Comparison of ENCODE assay signal across 7 cellular contexts in genomic region chr3:158659454-158660237, GRCh38. TPM values are rescaled to one million over a fixed set of nuclear protein-coding genes. Genes with fewer than 3 reads are reported as not detected.
DNase-seq lines count a peak whose midpoint lies in the region; ATAC-seq, FAIRE-seq and TF ChIP-seq lines count a peak whose summit lies in the region.

No MANE protein-coding gene starts in this region.

- ATAC-seq in GM21737 (IDR thresholded peaks at IDR 0.05; ENCODE audit: unreplicated experiment) (peak; percentile 82), IMR-90 (ENCODE audit: low read depth) (peak; percentile 96), GM12878 (peak; percentile 88)

- peak; percentile 5 for DNase-seq in GM12864 (ENCODE audit: low read depth)
- DNase-seq in IMR-90 = peak; percentile 86
- DNase-seq in SK-N-SH = peak; percentile 61
- DNase-seq in GM12878 (ENCODE audit: low read depth, low spot score) = no peak
- peak; percentile 15 to 62 for DNase-seq in hippocampal formation (lab: John Stamatoyannopoulos, UW)
- peak; percentile 37 for DNase-seq in stimulated activated CD4-positive, alpha-beta T cell treated with anti-CD3 and anti-CD28 coated beads, Interleukin-12 subunit alpha, Interleukin-12 subunit beta, amount 100 ng/mL, for 4 hours

- H2AK9ac ChIP-seq in IMR-90 (replicated peaks; ENCODE audit: low read depth, low read length, poor library complexity) = no peak overlapping the region

- BruUV-seq in IMR-90 (replicated peaks; lab: Mats Ljungman, UMichigan) = no TSS peak
- no TSS peak for BruUV-seq in GM12878 (replicated peaks; lab: Mats Ljungman, UMichigan)

- H3K27me3 ChIP-seq in IMR-90 (ENCODE audit: control insufficient read depth, insufficient read depth, low read length) (no peaks in the 10 kb centered on the region), SK-N-SH (ENCODE audit: insufficient read depth) (no peaks in the 10 kb centered on the region), GM12878 (replicated peaks in 1 of 2; ENCODE audit: control insufficient read depth in 2 of 2, insufficient read depth in 2 of 2, low read length in 1 of 2) (no peaks in the 10 kb centered on the region)

- H2BK20ac ChIP-seq in IMR-90 (ENCODE audit: low read depth, low read length) = no peak overlapping the region

- H2BK15ac ChIP-seq in IMR-90 (ENCODE audit: low read depth, low read length) = no peak overlapping the region

- intact Hi-C loops in IMR-90 (cut with micrococcal nuclease) (loop anchor here (1.0 to 10.0 kb wide), 3 partner anchors 67 to 595 kb away; no protein-coding TSS in a partner anchor), GM12878 (cut with micrococcal nuclease; ENCODE audit: unreplicated experiment) (loop anchor here (1.0 kb wide), 1 partner anchor 132 kb away; no protein-coding TSS in a partner anchor)

- H4K91ac ChIP-seq in IMR-90 (ENCODE audit: insufficient read depth, low read depth, low read length) = no peak overlapping the region

- no peak overlapping the region for H2AFZ ChIP-seq in IMR-90 (replicated peaks; ENCODE audit: low read length, poor library complexity)
- H2AFZ ChIP-seq in SK-N-SH (ENCODE audit: low read depth) = no peak overlapping the region
- no peak overlapping the region for H2AFZ ChIP-seq in GM12878 (ENCODE audit: control insufficient read depth, low read depth, low read length)

- no peak overlapping the region for H3K56ac ChIP-seq in IMR-90 (ENCODE audit: extremely low read depth, insufficient read depth, low read length)

- TF ChIP-seq POLR2A in IMR-90 (IDR thresholded peaks at IDR 0.05; ENCODE audit: low read depth, low read length) (no peak), GM12878 (IDR thresholded peaks at IDR 0.05; ENCODE audit: low read depth, low read length) (no peak)

- peak overlapping the region; percentile 5; the same call in 1 of the 2 replicates for H4K5ac ChIP-seq in IMR-90 (ENCODE audit: low read depth, low read length)

- H3K18ac ChIP-seq in IMR-90 (ENCODE audit: low read depth, low read length) = no peak overlapping the region

- H3K9me3 ChIP-seq in IMR-90 (ENCODE audit: control insufficient read depth, insufficient read depth, low read length) (no peaks in the 10 kb centered on the region), SK-N-SH (no peaks in the 10 kb centered on the region), GM12878 (replicated peaks; ENCODE audit: control insufficient read depth, insufficient read depth, low read length) (no peaks in the 10 kb centered on the region)

- H3K27ac ChIP-seq in IMR-90 (ENCODE audit: insufficient read depth, low read length) (no peak overlapping the region), SK-N-SH (ENCODE audit: low read depth in 2 of 2, low read length in 1 of 2) (peak overlapping the region in 1 of 2 experiments; percentile 28; a peak in 2 of 4 replicates), GM12878 (ENCODE audit: control insufficient read depth, insufficient read depth) (no peak overlapping the region)

- CTCF ChIA-PET in IMR-90 (lab: Yijun Ruan, JAX) = interaction anchor here (0.6 to 3.8 kb wide), 19 partner anchors 9 to 1668 kb away, joined by 3 to 69 read pairs (median 4); partner anchors contain the start of genes GFM1 and LXN
- CTCF ChIA-PET in SK-N-SH (lab: Yijun Ruan, JAX) = interaction anchor here (0.6 to 3.9 kb wide), 36 partner anchors 9 to 601 kb away, joined by 3 to 61 read pairs (median 4); partner anchors contain the start of genes GFM1 and MFSD1
- CTCF ChIA-PET in GM12878 (lab: Yijun Ruan, JAX) = interaction anchor here (0.7 to 4.1 kb wide), 26 partner anchors 8 to 601 kb away, joined by 3 to 78 read pairs (median 5); partner anchors contain the start of genes GFM1, LXN and MFSD1

- WGBS in IMR-90 (ENCODE audit: extremely low coverage in 2 of 2, insufficient read length in 1 of 2), 2 experiments = no CpG with 5 or more reads among the region's 7 CpGs
- 49% methylated on average over 7 of the region's 7 CpGs for WGBS in SK-N-SH (ENCODE audit: low lambda C conversion rate)
- 57% methylated on average over 7 of the region's 7 CpGs for WGBS in GM12878 (ENCODE audit: insufficient coverage, insufficient replicate concordance, low lambda C conversion rate, missing lambda C conversion rate)

- no peaks in the 10 kb centered on the region for H3K9me2 ChIP-seq in SK-N-SH

- H3K9me1 ChIP-seq in IMR-90 (ENCODE audit: insufficient read depth, low read length) = no peaks in the 10 kb centered on the region

- RAD21 ChIA-PET in GM12878 (lab: Charles Lee; ENCODE audit: unreplicated experiment) = interaction anchor here (0.8 to 2.3 kb wide), 5 partner anchors 15 to 132 kb away, joined by 3 to 19 read pairs (median 4); partner anchors contain the start of gene GFM1

- peak; percentile 18 for FAIRE-seq in GM12878 (lab: Jason Lieb, UNC)

- TF ChIP-seq CTCF in GM12864 (IDR thresholded peaks at IDR 0.05; ENCODE audit: low read depth, low read length, missing control alignments) (peak; percentile 66), IMR-90 (conservative IDR thresholded peaks at IDR 0.05; ENCODE audit: low read depth, low read length) (peak; percentile 76), SK-N-SH (IDR thresholded peaks at IDR 0.05) (peak; percentile 84), GM12878 (IDR thresholded peaks at IDR 0.05 in 2 of 3, conservative IDR thresholded peaks at IDR 0.05 in 1 of 3; ENCODE audit: control insufficient read depth in 2 of 3, extremely low read depth in 1 of 3, insufficient read depth in 1 of 3, low read depth in 3 of 3, low read length in 3 of 3) (peak; percentile 56 to 69 (median 68))

- POLR2A ChIA-PET in IMR-90 (lab: Charles Lee; ENCODE audit: unreplicated experiment) = interaction anchor here (1.1 kb wide), 1 partner anchor 129 kb away, joined by 3 read pairs; no protein-coding TSS in a partner anchor
- POLR2A ChIA-PET in SK-N-SH (lab: Yijun Ruan, JAX) = interaction anchor here (0.7 kb wide), 1 partner anchor 130 kb away, joined by 4 read pairs; no protein-coding TSS in a partner anchor
- POLR2A ChIA-PET in GM12878 (lab: Charles Lee) = interaction anchor here (1.1 kb wide), 2 partner anchors 10 to 13 kb away, joined by 3 read pairs; partner anchors contain the start of gene LXN

- H3K9ac ChIP-seq in IMR-90 (ENCODE audit: low read depth, low read length) = no peak overlapping the region
- H3K9ac ChIP-seq in SK-N-SH = no peak overlapping the region
- no peak overlapping the region for H3K9ac ChIP-seq in GM12878 (ENCODE audit: control insufficient read depth, insufficient read depth, low read length)

- H3K79me2 ChIP-seq in SK-N-SH (ENCODE audit: insufficient read depth) = no peaks in the 10 kb centered on the region
- no peaks in the 10 kb centered on the region for H3K79me2 ChIP-seq in GM12878 (ENCODE audit: control insufficient read depth, insufficient read depth, low read length)

- no peak overlapping the region for H2AK5ac ChIP-seq in IMR-90 (ENCODE audit: low read depth, low read length)

- H3K79me1 ChIP-seq in IMR-90 (ENCODE audit: low read depth in 1 of 2, low read length in 2 of 2) = peaks cover 3 to 8% of the 10 kb centered on the region in 2 experiments; a peak in 1 of 4 replicates

- H3K36me3 ChIP-seq in IMR-90 (ENCODE audit: control insufficient read depth, insufficient read depth, low read length) (peaks cover 27% of the 10 kb centered on the region), SK-N-SH (replicated peaks in 1 of 2; ENCODE audit: control insufficient read depth in 1 of 2, insufficient read depth in 2 of 2, low read length in 1 of 2) (peaks cover 78 to 85% of the 10 kb centered on the region in 2 experiments), GM12878 (ENCODE audit: control insufficient read depth in 2 of 2, insufficient read depth in 2 of 2, low read length in 1 of 2) (peaks cover 1 to 24% of the 10 kb centered on the region in 2 experiments)

- H2BK120ac ChIP-seq in IMR-90 (ENCODE audit: low read depth, low read length) = no peak overlapping the region

- H4K8ac ChIP-seq in IMR-90 (ENCODE audit: low read depth in 2 of 2, low read length in 2 of 2) = no peak overlapping the region

- H2BK5ac ChIP-seq in IMR-90 (ENCODE audit: low read depth, low read length, poor library complexity, severe bottlenecking) = no peak overlapping the region

- peak; percentile 75 for TF ChIP-seq RAD21 in IMR-90 (IDR thresholded peaks at IDR 0.05; ENCODE audit: low read length)
- peak; percentile 64 for TF ChIP-seq RAD21 in SK-N-SH (IDR thresholded peaks at IDR 0.05; ENCODE audit: low read length)
- peak; percentile 43; the same call in 1 of the 2 replicates for TF ChIP-seq RAD21 in GM12878 (IDR thresholded peaks at IDR 0.05; ENCODE audit: insufficient read depth, low read depth, low read length)

- no peak overlapping the region for H3K4me2 ChIP-seq in IMR-90 (ENCODE audit: low read depth, low read length)
- H3K4me2 ChIP-seq in SK-N-SH = no peak overlapping the region
- H3K4me2 ChIP-seq in GM12878 (ENCODE audit: control insufficient read depth, insufficient read depth) = no peak overlapping the region

- H3K4ac ChIP-seq in IMR-90 (ENCODE audit: low read depth, low read length) = no peak overlapping the region

- H3K14ac ChIP-seq in IMR-90 (replicated peaks; ENCODE audit: low read depth, low read length) = no peak overlapping the region

- SMC1A ChIA-PET in GM12878 (lab: Charles Lee; ENCODE audit: uncharacterized antibody, unreplicated experiment) = interaction anchor here (0.7 to 2.3 kb wide), 15 partner anchors 9 to 188 kb away, joined by 3 to 16 read pairs (median 4); partner anchors contain the start of gene GFM1

- H4K20me1 ChIP-seq in IMR-90 (ENCODE audit: insufficient read depth, low read length) = no peaks in the 10 kb centered on the region
- H4K20me1 ChIP-seq in SK-N-SH (ENCODE audit: insufficient read depth) = no peaks in the 10 kb centered on the region
- no peaks in the 10 kb centered on the region for H4K20me1 ChIP-seq in GM12878 (ENCODE audit: control insufficient read depth, insufficient read depth)

- no peak overlapping the region for H3K4me3 ChIP-seq in GM12864 (ENCODE audit: low read depth, low read length)
- H3K4me3 ChIP-seq in IMR-90 (ENCODE audit: insufficient read depth, low read depth, low read length) = no peak overlapping the region
- H3K4me3 ChIP-seq in SK-N-SH (ENCODE audit: low read depth in 2 of 2, low read length in 1 of 2) = no peak overlapping the region; a peak in 1 of 4 replicates
- H3K4me3 ChIP-seq in GM12878 = no peak overlapping the region

- TF ChIP-seq EP300 in SK-N-SH (IDR thresholded peaks at IDR 0.05; ENCODE audit: borderline replicate concordance in 1 of 2, low read depth in 1 of 2, low read length in 1 of 2) = no peak
- TF ChIP-seq EP300 in GM12878 (IDR thresholded peaks at IDR 0.05; ENCODE audit: borderline replicate concordance in 1 of 2, control insufficient read depth in 1 of 2, low read depth in 2 of 2, low read length in 2 of 2) = no peak

- H3K4me1 ChIP-seq in IMR-90 (ENCODE audit: control insufficient read depth, insufficient read depth, low read length) (no peaks in the 10 kb centered on the region), SK-N-SH (ENCODE audit: control insufficient read depth in 1 of 2, insufficient read depth in 2 of 2, low read depth in 1 of 2, low read length in 1 of 2) (no peaks in the 10 kb centered on the region), GM12878 (ENCODE audit: control insufficient read depth, insufficient read depth, low read length) (no peaks in the 10 kb centered on the region)

- H3F3A ChIP-seq in SK-N-SH (replicated peaks; ENCODE audit: insufficient read depth) = peaks cover 21% of the 10 kb centered on the region

- in situ Hi-C loops in IMR-90 (cut with MboI; ENCODE audit: low sequenced_read_pairs) (loop anchor here (5.0 kb wide), 2 partner anchors 63 to 133 kb away; no protein-coding TSS in a partner anchor), GM12878 (cut with MboI) (no loop called here)

- dilution Hi-C loops in IMR-90 (cut with HindIII; ENCODE audit: low sequenced_read_pairs, unreplicated experiment) = no loop called here

- H3K23ac ChIP-seq in IMR-90 (ENCODE audit: low read depth, low read length) = no peak overlapping the region

RNA-seq across cellular contexts. Expression of gene LXN, which starts 12.8 kb away (rescaled TPM):
- total RNA-seq in IMR-90 (2012; rRNA removed) = 83.0 and 93.6 TPM in 2 replicates
- 134 and 155 TPM in 2 replicates for polyA plus RNA-seq in IMR-90 (2012; rRNA removed)
- polyA plus RNA-seq in IMR-90 (2012; cell fraction: cytosol; rRNA removed) = 39.5 and 71.9 TPM in 2 replicates
- 16.2 and 67.7 TPM in 2 replicates for polyA plus RNA-seq in IMR-90 (2012; cell fraction: nucleus; rRNA removed; ENCODE audit: low replicate concordance)
- not detected in 2 replicates for polyA plus RNA-seq in SK-N-SH (2012; rRNA removed)
- not detected in 2 replicates for polyA plus RNA-seq in SK-N-SH (2012; cell fraction: cytosol; rRNA removed)
- polyA plus RNA-seq in SK-N-SH (2012; cell fraction: nucleus; rRNA removed) = not detected in 2 replicates
- total RNA-seq in GM12878 (2013; cell fraction: nucleolus; rRNA removed) = 10.7 and 11.9 TPM in 2 replicates
- total RNA-seq in GM12878 (2014; rRNA removed) = 16.2 and 18.5 TPM in 2 replicates
- 19.9 and 20.3 TPM in 2 replicates for total RNA-seq in GM12878 (2014; rRNA removed; fragmentation: Illumina TruSeq; extraction: Trizol)
- 9.3 and 10.7 TPM in 2 replicates for total RNA-seq in GM12878 (2021)
- polyA plus RNA-seq in GM12878 (2011; ENCODE audit: low read depth) = 8.9 TPM
- 12.0 and 20.9 TPM in 2 replicates for polyA plus RNA-seq in GM12878 (2011; rRNA removed)
- polyA plus RNA-seq in GM12878 (2011; cell fraction: cytosol; rRNA removed) = 8.5 and 11.5 TPM in 2 replicates
- 7.5 and 8.4 TPM in 2 replicates for polyA plus RNA-seq in GM12878 (2011; cell fraction: nucleus; rRNA removed)
- 12.3 and 13.3 TPM in 2 replicates for polyA plus RNA-seq in GM12878 (2012)
- 20.5 and 22.7 TPM in 2 replicates for polyA plus RNA-seq in GM12878 (2014; fragmentation: Illumina TruSeq; extraction: Trizol)
- 10 to 100 TPM; 30.7 to 45.0 TPM for polyA plus RNA-seq in GM12878 (2014; fragmentation: Nextera tagmentation; extraction: Ambion mirVana)
- 18.4 and 19.7 TPM in 2 replicates for polyA plus RNA-seq in GM12878 (2014; rRNA removed)
- polyA plus RNA-seq in GM12878 (2016; fragmentation: Nextera tagmentation; extraction: Ambion mirVana) = 10 to 100 TPM; 20.4 to 21.8 TPM
- 3.8 and 5.6 TPM in 2 replicates for polyA minus RNA-seq in GM12878 (2011; rRNA and poly(A)+ RNA removed)
- 2.3 and 3.2 TPM in 2 replicates for polyA minus RNA-seq in GM12878 (2011; cell fraction: cytosol; rRNA and poly(A)+ RNA removed)
- 7.7 and 10.1 TPM in 2 replicates for polyA minus RNA-seq in GM12878 (2011; cell fraction: nucleus; rRNA and poly(A)+ RNA removed)

RNA-seq across cellular contexts. Expression of gene GFM1, which starts 15.3 kb away (rescaled TPM):
- 36.0 and 55.0 TPM in 2 replicates for total RNA-seq in IMR-90 (2012; rRNA removed)
- polyA plus RNA-seq in IMR-90 (2012; rRNA removed) = 9.9 and 12.4 TPM in 2 replicates
- polyA plus RNA-seq in IMR-90 (2012; cell fraction: cytosol; rRNA removed) = 2.3 and 2.5 TPM in 2 replicates
- polyA plus RNA-seq in IMR-90 (2012; cell fraction: nucleus; rRNA removed; ENCODE audit: low replicate concordance) = 1.6 and 9.6 TPM in 2 replicates
- polyA plus RNA-seq in SK-N-SH (2012; rRNA removed) = 25.2 and 31.7 TPM in 2 replicates
- polyA plus RNA-seq in SK-N-SH (2012; cell fraction: cytosol; rRNA removed) = 27.3 and 28.4 TPM in 2 replicates
- polyA plus RNA-seq in SK-N-SH (2012; cell fraction: nucleus; rRNA removed) = 14.0 and 31.3 TPM in 2 replicates
- total RNA-seq in GM12878 (2013; cell fraction: nucleolus; rRNA removed) = 87.2 and 89.8 TPM in 2 replicates
- total RNA-seq in GM12878 (2014; rRNA removed) = 73.4 and 74.8 TPM in 2 replicates
- total RNA-seq in GM12878 (2014; rRNA removed; fragmentation: Illumina TruSeq; extraction: Trizol) = 57.8 and 62.8 TPM in 2 replicates
- 59.2 and 60.3 TPM in 2 replicates for total RNA-seq in GM12878 (2021)
- 12.8 TPM for polyA plus RNA-seq in GM12878 (2011; ENCODE audit: low read depth)
- polyA plus RNA-seq in GM12878 (2011; rRNA removed) = 43.1 and 58.7 TPM in 2 replicates
- polyA plus RNA-seq in GM12878 (2011; cell fraction: cytosol; rRNA removed) = 15.3 and 17.7 TPM in 2 replicates
- 63.7 and 83.4 TPM in 2 replicates for polyA plus RNA-seq in GM12878 (2011; cell fraction: nucleus; rRNA removed)
- 17.3 and 18.7 TPM in 2 replicates for polyA plus RNA-seq in GM12878 (2012)
- polyA plus RNA-seq in GM12878 (2014; fragmentation: Illumina TruSeq; extraction: Trizol) = 55.4 and 74.0 TPM in 2 replicates
- 10 to 100 TPM; 36.9 to 43.1 TPM for polyA plus RNA-seq in GM12878 (2014; fragmentation: Nextera tagmentation; extraction: Ambion mirVana)
- polyA plus RNA-seq in GM12878 (2014; rRNA removed) = 38.1 and 45.3 TPM in 2 replicates
- polyA plus RNA-seq in GM12878 (2016; fragmentation: Nextera tagmentation; extraction: Ambion mirVana) = 10 to 100 TPM; 84.2 to 87.2 TPM
- 58.0 and 67.8 TPM in 2 replicates for polyA minus RNA-seq in GM12878 (2011; rRNA and poly(A)+ RNA removed)
- polyA minus RNA-seq in GM12878 (2011; cell fraction: cytosol; rRNA and poly(A)+ RNA removed) = 15.8 and 17.3 TPM in 2 replicates
- polyA minus RNA-seq in GM12878 (2011; cell fraction: nucleus; rRNA and poly(A)+ RNA removed) = 54.8 and 81.0 TPM in 2 replicates

Comparison
In these comparisons a context has a peak if more than half of its experiments do, and no peak if none do; other contexts are left out.
1. RNA of gene LXN, which starts 12.8 kb away (polyA plus RNA-seq): 16.2 to 155 TPM in IMR-90 and 7.5 to 45.0 TPM in GM12878; not detected in SK-N-SH; every median in the first group is over 4 times any median in the second.
2. Peak in every context shown above with its lines, with median percentiles within 50 percentile points of each other: CTCF ChIP-seq and ATAC-seq.